In genomic region chr9:113454914-113455761, GRCh38 we compare ENCODE assay signal across 6 cellular contexts. TPM values are rescaled to one million over a fixed set of nuclear protein-coding genes. Genes with fewer than 3 reads are reported as not detected.
DNase-seq lines count a peak whose midpoint lies in the region; ATAC-seq, FAIRE-seq and TF ChIP-seq lines count a peak whose summit lies in the region.

No MANE protein-coding gene starts in this region.

- no peak overlapping the region for H3K4me3 ChIP-seq in RWPE2 (ENCODE audit: severe bottlenecking)
- no peak overlapping the region for H3K4me3 ChIP-seq in kidney (ENCODE audit: low read length in 2 of 2)

- H3K4me1 ChIP-seq in RWPE2 (ENCODE audit: insufficient read depth, poor library complexity, severe bottlenecking) (no peaks in the 10 kb centered on the region), kidney (ENCODE audit: control insufficient read depth in 1 of 2, insufficient read depth in 1 of 2, low read depth in 1 of 2, low read length in 2 of 2) (peaks cover 11 to 16% of the 10 kb centered on the region in 2 donors)

- no peak overlapping the region for H3K27ac ChIP-seq in RWPE2 (ENCODE audit: poor library complexity, severe bottlenecking)
- H3K27ac ChIP-seq in kidney (ENCODE audit: low read depth in 2 of 2, low read length in 2 of 2): peak overlapping the region; percentile 52 to 83

- H3K36me3 ChIP-seq in RWPE2 (ENCODE audit: low read depth): no peaks in the 10 kb centered on the region
- H3K36me3 ChIP-seq in kidney (ENCODE audit: control insufficient read depth in 1 of 2, insufficient read depth in 2 of 2, low read length in 2 of 2): no peaks in the 10 kb centered on the region

- no peak for FAIRE-seq in kidney (lab: Jason Lieb, UNC)

- intact Hi-C loops in kidney (cut with DNase I): loop anchor here (5.0 kb wide), 1 partner anchor 132 kb away; no protein-coding TSS in a partner anchor

- ATAC-seq in RWPE2 (ENCODE audit: low read depth) (peak; percentile 58; the same call in 2 of the 3 replicates), HG02870 (IDR thresholded peaks at IDR 0.05; ENCODE audit: unreplicated experiment) (no peak)

- H3K9me3 ChIP-seq in RWPE2 (ENCODE audit: severe bottlenecking): no peaks in the 10 kb centered on the region
- H3K9me3 ChIP-seq in kidney (ENCODE audit: control insufficient read depth in 1 of 2, low read length in 2 of 2): no peaks in the 10 kb centered on the region

- H3K9ac ChIP-seq in kidney (ENCODE audit: low read length in 2 of 2): no peak overlapping the region

- H3K27me3 ChIP-seq in RWPE2 (ENCODE audit: insufficient read depth, poor library complexity, severe bottlenecking): no peaks in the 10 kb centered on the region

- no peak for TF ChIP-seq CTCF in RWPE2 (IDR thresholded peaks at IDR 0.05; ENCODE audit: poor library complexity, severe bottlenecking)
- TF ChIP-seq CTCF in kidney (IDR thresholded peaks at IDR 0.05; ENCODE audit: borderline replicate concordance, extremely low read depth, insufficient read depth): no peak

- DNase-seq in EL (peak; percentile 86), RWPE2 (ENCODE audit: low spot score) (no peak), kidney (no peak), NCI-H1436 treated with DMSO at 0.1 percent for 48 hours (lab: John Stamatoyannopoulos, UW) (no peak), AML-193 (lab: John Stamatoyannopoulos, UW) (no peak)

RNA-seq across cellular contexts. Expression of gene RGS3, which starts 8.4 kb away (rescaled TPM):
- total RNA-seq in kidney: 114 TPM
- polyA plus RNA-seq in kidney (ENCODE audit: insufficient read depth, low read depth, low replicate concordance): 137 TPM

RNA-seq across cellular contexts. Expression of gene C9orf43, which starts 44.6 kb away (rescaled TPM):
- total RNA-seq in kidney: 0.50 TPM
- polyA plus RNA-seq in kidney (ENCODE audit: insufficient read depth, low read depth, low replicate concordance): 0.80 TPM

RNA-seq across cellular contexts. Expression of gene POLE3, which starts 44.7 kb away (rescaled TPM):
- 26.1 TPM for total RNA-seq in kidney
- 27.1 TPM for polyA plus RNA-seq in kidney (ENCODE audit: insufficient read depth, low read depth, low replicate concordance)

RNA-seq across cellular contexts. Expression of gene ALAD, which starts 54.1 kb away (rescaled TPM):
- total RNA-seq in kidney: 35.4 TPM
- polyA plus RNA-seq in kidney (ENCODE audit: insufficient read depth, low read depth, low replicate concordance): 64.1 TPM
